In genomic region chr3:63050548-63050947, GRCh38 we compare ENCODE assay signal across 21 cellular contexts.
DNase-seq lines count a peak whose midpoint lies in the region; ATAC-seq and TF ChIP-seq lines count a peak whose summit lies in the region.
"Had no signal": no experiment of that assay in that cellular context is flagged by ENCODE, and none has a peak within 500 bp of the region (broad histone marks: within the 10 kb centered on the region; RNA-seq: fewer than 3 reads in every experiment).

No MANE protein-coding gene starts in this region.

- CTCF ChIA-PET in WTC11 (lab: Charles Lee): no interaction called here

- no peak overlapping the region for H3K4me3 ChIP-seq in AG10803 (ENCODE audit: low read length)
- H3K4me3 ChIP-seq: MG63, PC-9 had no signal

- peaks cover 27% of the 10 kb centered on the region for H3K4me1 Mint-ChIP-seq in WTC11
- H3K4me1 Mint-ChIP-seq: CD4-positive, CD25-positive, alpha-beta regulatory T cell had no signal

- H3K9me3 Mint-ChIP-seq in WTC11: no peaks in the 10 kb centered on the region

- POLR2A ChIA-PET in WTC11 (lab: Charles Lee): interaction anchor here (0.9 kb wide), 1 partner anchor 8 kb away, joined by 3 read pairs; no protein-coding TSS in a partner anchor

- no peak overlapping the region for H3K27ac Mint-ChIP-seq in WTC11
- H3K27ac Mint-ChIP-seq: CD4-positive, CD25-positive, alpha-beta regulatory T cell had no signal

- ATAC-seq in SK-N-SH treated with all-trans-retinoic acid at 6 μM for 48 hours: peak; percentile 25
- ATAC-seq in WTC11: no peak
- no peak for ATAC-seq in HG03571 (IDR thresholded peaks at IDR 0.05; ENCODE audit: unreplicated experiment)

- no peaks in the 10 kb centered on the region for H3K36me3 Mint-ChIP-seq in WTC11
- H3K36me3 Mint-ChIP-seq: CD4-positive, CD25-positive, alpha-beta regulatory T cell had no signal

- no peaks in the 10 kb centered on the region for H3K27me3 Mint-ChIP-seq in WTC11 (ENCODE audit: low read depth)
- H3K27me3 Mint-ChIP-seq: CD4-positive, CD25-positive, alpha-beta regulatory T cell had no signal

- DNase-seq in AG10803 (ENCODE audit: low read depth) (peak; percentile 25), HS-5 (ENCODE audit: low read depth) (peak; percentile 66), iris pigment epithelial cell (ENCODE audit: low read depth) (peak; percentile 31), foreskin melanocyte (no peak), WTC11 (ENCODE audit: low spot score) (no peak), DMS53 treated with DMSO at 0.1 percent for 48 hours (lab: John Stamatoyannopoulos, UW; ENCODE audit: unreplicated experiment) (no peak)
- DNase-seq: CD4-positive, CD25-positive, alpha-beta regulatory T cell; DMS53; H7; IMR-90; KG1; MG63; NCI-H2081; NCI-H2227 treated with DMSO at 0.1 percent for 48 hours; NCI-H526 treated with DMSO at 0.1 percent for 48 hours; PC-9; RPMI8226; SHP77; SW 1271 had no signal

- TF ChIP-seq CTCF in AG10803 (conservative IDR thresholded peaks at IDR 0.05; ENCODE audit: low read length) (no peak), WTC11 (IDR thresholded peaks at IDR 0.05) (no peak)

- H3K4me3 Mint-ChIP-seq in WTC11: no peak overlapping the region
- H3K4me3 Mint-ChIP-seq: CD4-positive, CD25-positive, alpha-beta regulatory T cell had no signal

TF ChIP-seq in SK-N-SH treated with all-trans-retinoic acid at 6 μM for 48 hours, 23 proteins besides CTCF, POLR2A, EP300 and RAD21:
- TF ChIP-seq TSHZ2 (CRISPR knock-in tag; IDR thresholded peaks at IDR 0.05): no peak

TF ChIP-seq in WTC11, 78 proteins besides CTCF, POLR2A, EP300 and RAD21:
- TF ChIP-seq OVOL2 (CRISPR knock-in tag; IDR thresholded peaks at IDR 0.05; ENCODE audit: borderline replicate concordance) (no peak), PRDM15 (CRISPR knock-in tag; IDR thresholded peaks at IDR 0.05) (no peak), SMAD4 (CRISPR knock-in tag; IDR thresholded peaks at IDR 0.05) (no peak), ZSCAN18 (CRISPR knock-in tag; IDR thresholded peaks at IDR 0.05) (no peak)

Comparison
In these comparisons a context has a peak if more than half of its experiments do, and no peak if none do; other contexts are left out.
1. DNase-seq: peak in AG10803 (single experiment), HS-5 (single experiment) and iris pigment epithelial cell (single experiment); none in foreskin melanocyte (single experiment), WTC11 (single experiment) and DMS53 treated with DMSO at 0.1 percent for 48 hours (single experiment).